9 cellular contexts compared by ENCODE assay signal in genomic region chrX:11944486-11944885, GRCh38.
A peak's percentile ranks its signal among the peaks of the same experiment; 100 is the strongest.
DNase-seq lines count a peak whose midpoint lies in the region; ATAC-seq and TF ChIP-seq lines count a peak whose summit lies in the region.
"Had no signal": no experiment of that assay in that cellular context is flagged by ENCODE, and none has a peak within 500 bp of the region (broad histone marks: within the 10 kb centered on the region; RNA-seq: fewer than 3 reads in every experiment).

No MANE protein-coding gene starts in this region.

- H3K4me1 Mint-ChIP-seq in GM23338: no peaks in the 10 kb centered on the region

- H4K20me1 ChIP-seq in GM23338 (replicated peaks; ENCODE audit: insufficient read depth): no peaks in the 10 kb centered on the region

- H3K79me2 ChIP-seq in GM23338 (replicated peaks; ENCODE audit: insufficient read depth): no peaks in the 10 kb centered on the region

- no peaks in the 10 kb centered on the region for H3F3A ChIP-seq in GM23338 (replicated peaks; ENCODE audit: low read depth)

- H3K4me1 ChIP-seq in GM23338 (ENCODE audit: insufficient read depth): no peaks in the 10 kb centered on the region

- no peaks in the 10 kb centered on the region for H3K9me3 Mint-ChIP-seq in GM23338

- H3K27ac Mint-ChIP-seq in GM23338: no peak overlapping the region

- H3K27ac ChIP-seq in GM23338 (ENCODE audit: low read depth): no peak overlapping the region
- H3K27ac ChIP-seq: HL-60 had no signal

- no peaks in the 10 kb centered on the region for H3K36me3 ChIP-seq in GM23338 (ENCODE audit: insufficient read depth)

- H3K4me2 ChIP-seq in GM23338: no peak overlapping the region

- no peak overlapping the region for H3K4me3 ChIP-seq in GM23338

- H3K27me3 Mint-ChIP-seq in GM23338 (ENCODE audit: insufficient read depth, low read depth, poor library complexity): no peaks in the 10 kb centered on the region

- peak; percentile 93 for ATAC-seq in GM23338
- no peak for ATAC-seq in HG03097 (IDR thresholded peaks at IDR 0.05; ENCODE audit: low FRiP score, unreplicated experiment)
- no peak for ATAC-seq in GM18520 (IDR thresholded peaks at IDR 0.05; ENCODE audit: unreplicated experiment)
- ATAC-seq in HG03045 (IDR thresholded peaks at IDR 0.05; ENCODE audit: unreplicated experiment): no peak

- peak overlapping the region; percentile 63; the same call in 1 of the 2 replicates for H2AFZ ChIP-seq in GM23338

- H3K27me3 ChIP-seq in GM23338 (ENCODE audit: insufficient read depth): no peaks in the 10 kb centered on the region

- TF ChIP-seq CTCF in GM23338 (conservative IDR thresholded peaks at IDR 0.05; ENCODE audit: low read depth in 2 of 2): peak; percentile 50 to 69

- no peak overlapping the region for H3K4me3 Mint-ChIP-seq in GM23338

- DNase-seq in COLO668 (lab: John Stamatoyannopoulos, UW; ENCODE audit: unreplicated experiment) (peak; percentile 3), GM23338 (ENCODE audit: low spot score) (peak; percentile 74), SK-N-DZ (ENCODE audit: low spot score) (peak; percentile 7), inferior parietal cortex (ENCODE audit: extremely low spot score) (peak; percentile 18)
- no peak for DNase-seq in stimulated activated CD4-positive, alpha-beta T cell treated with anti-CD3 and anti-CD28 coated beads, Interleukin-4, amount 100 ng/mL, for 1 hour

- no peaks in the 10 kb centered on the region for H3K36me3 Mint-ChIP-seq in GM23338 (ENCODE audit: low read depth)

- no peaks in the 10 kb centered on the region for H3K9me2 ChIP-seq in GM23338 (ENCODE audit: insufficient read depth)

TF ChIP-seq in GM23338, 12 proteins besides CTCF, POLR2A, EP300 and RAD21:
- TF ChIP-seq EZH2 (IDR thresholded peaks at IDR 0.05; ENCODE audit: low read depth, unreplicated experiment) (no peak), POLR2AphosphoS5 (IDR thresholded peaks at IDR 0.05; ENCODE audit: low read depth) (no peak), ZNF114 (CRISPR knock-in tag; IDR thresholded peaks at IDR 0.05) (no peak), ZNF462 (CRISPR knock-in tag; IDR thresholded peaks at IDR 0.05) (no peak), NANOG (IDR thresholded peaks at IDR 0.05; ENCODE audit: borderline replicate concordance) (no peak), CREB1 (CRISPR knock-in tag; IDR thresholded peaks at IDR 0.05; ENCODE audit: low read depth) (no peak), STAT1 (IDR thresholded peaks at IDR 0.05; ENCODE audit: unreplicated experiment) (no peak), ETS1 (IDR thresholded peaks at IDR 0.05) (no peak), EZH2phosphoT487 (IDR thresholded peaks at IDR 0.05; ENCODE audit: unreplicated experiment) (no peak), JUNB (IDR thresholded peaks at IDR 0.05; ENCODE audit: unreplicated experiment) (no peak), ZNF331 (CRISPR knock-in tag; IDR thresholded peaks at IDR 0.05; ENCODE audit: low read depth) (no peak)
- TF ChIP-seq, protein P1, sequence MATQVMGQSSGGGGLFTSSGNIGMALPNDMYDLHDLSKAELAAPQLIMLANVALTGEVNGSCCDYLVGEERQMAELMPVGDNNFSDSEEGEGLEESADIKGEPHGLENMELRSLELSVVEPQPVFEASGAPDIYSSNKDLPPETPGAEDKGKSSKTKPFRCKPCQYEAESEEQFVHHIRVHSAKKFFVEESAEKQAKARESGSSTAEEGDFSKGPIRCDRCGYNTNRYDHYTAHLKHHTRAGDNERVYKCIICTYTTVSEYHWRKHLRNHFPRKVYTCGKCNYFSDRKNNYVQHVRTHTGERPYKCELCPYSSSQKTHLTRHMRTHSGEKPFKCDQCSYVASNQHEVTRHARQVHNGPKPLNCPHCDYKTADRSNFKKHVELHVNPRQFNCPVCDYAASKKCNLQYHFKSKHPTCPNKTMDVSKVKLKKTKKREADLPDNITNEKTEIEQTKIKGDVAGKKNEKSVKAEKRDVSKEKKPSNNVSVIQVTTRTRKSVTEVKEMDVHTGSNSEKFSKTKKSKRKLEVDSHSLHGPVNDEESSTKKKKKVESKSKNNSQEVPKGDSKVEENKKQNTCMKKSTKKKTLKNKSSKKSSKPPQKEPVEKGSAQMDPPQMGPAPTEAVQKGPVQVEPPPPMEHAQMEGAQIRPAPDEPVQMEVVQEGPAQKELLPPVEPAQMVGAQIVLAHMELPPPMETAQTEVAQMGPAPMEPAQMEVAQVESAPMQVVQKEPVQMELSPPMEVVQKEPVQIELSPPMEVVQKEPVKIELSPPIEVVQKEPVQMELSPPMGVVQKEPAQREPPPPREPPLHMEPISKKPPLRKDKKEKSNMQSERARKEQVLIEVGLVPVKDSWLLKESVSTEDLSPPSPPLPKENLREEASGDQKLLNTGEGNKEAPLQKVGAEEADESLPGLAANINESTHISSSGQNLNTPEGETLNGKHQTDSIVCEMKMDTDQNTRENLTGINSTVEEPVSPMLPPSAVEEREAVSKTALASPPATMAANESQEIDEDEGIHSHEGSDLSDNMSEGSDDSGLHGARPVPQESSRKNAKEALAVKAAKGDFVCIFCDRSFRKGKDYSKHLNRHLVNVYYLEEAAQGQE (IDR thresholded peaks at IDR 0.05; ENCODE audit: unreplicated experiment): no peak
